Comparison of ENCODE assay signal across 23 cellular contexts in genomic region chr14:31190220-31190605, GRCh38. TPM values are rescaled to one million over a fixed set of nuclear protein-coding genes. Genes with fewer than 3 reads are reported as not detected.
DNase-seq lines count a peak whose midpoint lies in the region; ATAC-seq and TF ChIP-seq lines count a peak whose summit lies in the region.
"Had no signal": no experiment of that assay in that cellular context is flagged by ENCODE, and none has a peak within 500 bp of the region (broad histone marks: within the 10 kb centered on the region; RNA-seq: fewer than 3 reads in every experiment).

No MANE protein-coding gene starts in this region.

- H3K27me3 Mint-ChIP-seq in CD8-positive, alpha-beta memory T cell: no peaks in the 10 kb centered on the region
- H3K27me3 Mint-ChIP-seq in activated T-helper 17 cell treated with anti-CD3 and anti-CD28 coated beads, Interleukin-2, amount 50 U/mL, for 72 hours: no peaks in the 10 kb centered on the region
- H3K27me3 Mint-ChIP-seq in type B pancreatic cell: no peaks in the 10 kb centered on the region
- H3K27me3 Mint-ChIP-seq: B cell had no signal

- peaks cover 3% of the 10 kb centered on the region for H3K36me3 ChIP-seq in CD8-positive, alpha-beta memory T cell (ENCODE audit: insufficient read depth, low read length)
- H3K36me3 ChIP-seq in mucosa of descending colon (ENCODE audit: low read depth): no peaks in the 10 kb centered on the region

- TF ChIP-seq CTCF in mucosa of descending colon (IDR thresholded peaks at IDR 0.05): no peak
- TF ChIP-seq CTCF in type B pancreatic cell (conservative IDR thresholded peaks at IDR 0.05): no peak

- no peak for ATAC-seq in activated T-helper 17 cell treated with anti-CD3 and anti-CD28 coated beads, Interleukin-2, amount 50 U/mL, for 72 hours (replicated peaks)
- ATAC-seq in left lobe of liver (peak; percentile 71), mucosa of descending colon (peak; percentile 34), HG02870 (IDR thresholded peaks at IDR 0.05; ENCODE audit: unreplicated experiment) (no peak)
- ATAC-seq: GM12878, Panc1 had no signal

- H3K9me3 ChIP-seq in CD8-positive, alpha-beta memory T cell (ENCODE audit: low read length): no peaks in the 10 kb centered on the region
- H3K9me3 ChIP-seq in mucosa of descending colon: no peaks in the 10 kb centered on the region
- H3K9me3 ChIP-seq: HAP-1 had no signal

- no peak for DNase-seq in CD8-positive, alpha-beta memory T cell
- no peak for DNase-seq in left lobe of liver (ENCODE audit: low spot score)
- no peak for DNase-seq in mucosa of descending colon
- no peak for DNase-seq in activated CD4-positive, CD25-positive, alpha-beta regulatory T cell (lab: John Stamatoyannopoulos, UW)
- DNase-seq in AG08396 (ENCODE audit: low spot score): no peak
- DNase-seq in type B pancreatic cell (ENCODE audit: extremely low spot score, unreplicated experiment): no peak
- DNase-seq: GOT3, NCI-H1048, NCI-H1417, NCI-H1694, NCI-H2081, NCI-H2227 treated with DMSO at 0.1 percent for 48 hours, NCI-H526 treated with DMSO at 0.1 percent for 48 hours, SHP77 had no signal

- H3K4me3 Mint-ChIP-seq in CD8-positive, alpha-beta memory T cell: no peak overlapping the region
- no peak overlapping the region for H3K4me3 Mint-ChIP-seq in activated T-helper 17 cell treated with anti-CD3 and anti-CD28 coated beads, Interleukin-2, amount 50 U/mL, for 72 hours
- H3K4me3 Mint-ChIP-seq in type B pancreatic cell: no peak overlapping the region
- H3K4me3 Mint-ChIP-seq: B cell had no signal

- H3K27ac ChIP-seq in CD8-positive, alpha-beta memory T cell (ENCODE audit: low read depth, low read length): no peak overlapping the region
- H3K27ac ChIP-seq: C4-2B, HL-60, RWPE1 had no signal

- H3K4me1 ChIP-seq in CD8-positive, alpha-beta memory T cell (ENCODE audit: insufficient read depth, low read length): peaks cover 8% of the 10 kb centered on the region
- H3K4me1 ChIP-seq in mucosa of descending colon (ENCODE audit: low read depth): peaks cover 4% of the 10 kb centered on the region

- H3K4me1 Mint-ChIP-seq in CD8-positive, alpha-beta memory T cell: peaks cover 34 to 63% (median 55%) of the 10 kb centered on the region in 3 donors
- peaks cover 21% of the 10 kb centered on the region for H3K4me1 Mint-ChIP-seq in activated T-helper 17 cell treated with anti-CD3 and anti-CD28 coated beads, Interleukin-2, amount 50 U/mL, for 72 hours
- no peaks in the 10 kb centered on the region for H3K4me1 Mint-ChIP-seq in type B pancreatic cell (ENCODE audit: unreplicated experiment)

- H3K9me3 Mint-ChIP-seq in CD8-positive, alpha-beta memory T cell: no peaks in the 10 kb centered on the region
- no peaks in the 10 kb centered on the region for H3K9me3 Mint-ChIP-seq in activated T-helper 17 cell treated with anti-CD3 and anti-CD28 coated beads, Interleukin-2, amount 50 U/mL, for 72 hours
- no peaks in the 10 kb centered on the region for H3K9me3 Mint-ChIP-seq in type B pancreatic cell

- H3K27me3 ChIP-seq in CD8-positive, alpha-beta memory T cell (ENCODE audit: insufficient read depth, low read length, poor library complexity, severe bottlenecking): no peaks in the 10 kb centered on the region

- CTCF ChIA-PET in CD8-positive, alpha-beta memory T cell (lab: Charles Lee): no interaction called here

- H3K27ac Mint-ChIP-seq in CD8-positive, alpha-beta memory T cell: peak overlapping the region in 5 of 8 donors; percentile 10 to 68 (median 51)
- peak overlapping the region; percentile 9 for H3K27ac Mint-ChIP-seq in activated T-helper 17 cell treated with anti-CD3 and anti-CD28 coated beads, Interleukin-2, amount 50 U/mL, for 72 hours
- no peak overlapping the region for H3K27ac Mint-ChIP-seq in type B pancreatic cell
- H3K27ac Mint-ChIP-seq: B cell had no signal

- peaks cover 4 to 56% (median 17%) of the 10 kb centered on the region in 3 donors for H3K36me3 Mint-ChIP-seq in CD8-positive, alpha-beta memory T cell
- H3K36me3 Mint-ChIP-seq in activated T-helper 17 cell treated with anti-CD3 and anti-CD28 coated beads, Interleukin-2, amount 50 U/mL, for 72 hours (ENCODE audit: low read depth): peaks cover 78% of the 10 kb centered on the region
- H3K36me3 Mint-ChIP-seq in type B pancreatic cell: peaks cover 30% of the 10 kb centered on the region

- H3K4me3 ChIP-seq in CD8-positive, alpha-beta memory T cell (ENCODE audit: low read length): no peak overlapping the region
- H3K4me3 ChIP-seq in mucosa of descending colon: no peak overlapping the region
- H3K4me3 ChIP-seq: GM12878, HAP-1 had no signal

- intact Hi-C loops in mucosa of descending colon (cut with DNase I, micrococcal nuclease): no loop called here

- POLR2A ChIA-PET in CD8-positive, alpha-beta memory T cell (lab: Charles Lee): no interaction called here

RNA-seq across cellular contexts. Expression of gene HECTD1, which starts 17.4 kb away (rescaled TPM):
- 100 to 1,000 TPM; 101 to 112 TPM for total RNA-seq in CD8-positive, alpha-beta memory T cell
- polyA plus RNA-seq in CD8-positive, alpha-beta memory T cell: 33.6 TPM
- 10 to 100 TPM; 88.3 to 92.8 TPM for total RNA-seq in activated T-helper 17 cell treated with anti-CD3 and anti-CD28 coated beads, Interleukin-2, amount 50 U/mL, for 72 hours
- total RNA-seq in left lobe of liver (165 TPM), mucosa of descending colon (100 to 1,000 TPM; 124 to 160 (median 140) TPM), type B pancreatic cell (ENCODE audit: low replicate concordance) (138 and 143 TPM in 2 replicates)

Comparison
In these comparisons a context has a peak if more than half of its experiments do, and no peak if none do; other contexts are left out.
1. ATAC-seq: peak in left lobe of liver (single experiment) and mucosa of descending colon (single experiment); none in activated T-helper 17 cell treated with anti-CD3 and anti-CD28 coated beads, Interleukin-2, amount 50 U/mL, for 72 hours (single experiment) and HG02870 (single experiment).